20 cellular contexts compared by ENCODE assay signal in the genomic region with DNA sequence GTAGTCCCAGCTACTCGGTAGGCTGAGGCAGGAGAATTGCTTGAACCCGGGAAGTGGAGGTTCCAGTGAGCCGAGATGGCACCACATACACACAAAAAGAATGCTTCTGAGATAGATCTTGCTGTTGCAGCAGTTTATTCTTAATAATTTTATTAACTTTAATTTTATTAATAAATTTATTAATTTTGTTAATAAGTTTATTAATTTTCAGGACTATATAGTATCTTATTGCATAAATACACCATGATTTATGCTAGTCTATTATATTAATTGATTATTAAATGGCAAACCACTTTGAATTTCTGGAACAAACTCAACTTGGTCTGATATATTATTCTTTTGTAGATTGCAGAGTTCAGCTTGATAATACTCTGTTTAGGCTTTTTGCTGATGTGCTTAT.
DNase-seq lines count a peak whose midpoint lies in the region; ATAC-seq, FAIRE-seq and TF ChIP-seq lines count a peak whose summit lies in the region.
"Had no signal": no experiment of that assay in that cellular context is flagged by ENCODE, and none has a peak within 500 bp of the region (broad histone marks: within the 10 kb centered on the region; RNA-seq: fewer than 3 reads in every experiment).

No MANE protein-coding gene starts in this region.

- intact Hi-C loops in kidney (cut with DNase I) (no loop called here), esophagus muscularis mucosa (cut with DNase I) (no loop called here), sciatic nerve (cut with DNase I) (no loop called here)

- no peak for DNase-seq in WTC11 (ENCODE audit: low spot score)
- no peak for DNase-seq in frontal cortex (ENCODE audit: low spot score in 2 of 2)
- no peak for DNase-seq in kidney
- no peak for DNase-seq in esophagus muscularis mucosa (ENCODE audit: extremely low spot score)
- no peak for DNase-seq in sciatic nerve (ENCODE audit: low spot score)
- DNase-seq: AML-193; Caco-2; Calu3; CD4-positive, alpha-beta T cell; CD8-positive, alpha-beta T cell; DMS79 treated with DMSO at 0.1 percent for 48 hours; GF-D8 had no signal

- no peak overlapping the region for H3K27ac ChIP-seq in kidney (ENCODE audit: low read depth in 2 of 2, low read length in 2 of 2)
- H3K27ac ChIP-seq in esophagus muscularis mucosa (replicated peaks in 1 of 4), result no peak overlapping the region
- H3K27ac ChIP-seq: 22Rv1; A549; BLaER1 treated with 17β-estradiol and CSF1 and Interleukin-3, amounts not matched to agents 10 nM and 100 nM; C4-2B had no signal

- H3K4me3 ChIP-seq in kidney (ENCODE audit: low read length in 2 of 2) (no peak overlapping the region), esophagus muscularis mucosa (no peak overlapping the region)
- H3K4me3 ChIP-seq: A549; BLaER1 treated with 17β-estradiol and CSF1 and Interleukin-3, amounts not matched to agents 10 nM and 100 nM had no signal

- FAIRE-seq in frontal cortex (lab: Jason Lieb, UNC), result peak; percentile 19
- peak; percentile 66 for FAIRE-seq in kidney (lab: Jason Lieb, UNC)
- FAIRE-seq: A549, D721Med, GM12891, GM19239 had no signal

- no peak for TF ChIP-seq POLR2A in esophagus muscularis mucosa (IDR thresholded peaks at IDR 0.05; ENCODE audit: low read depth)

- ATAC-seq in WTC11, result no peak
- ATAC-seq in sciatic nerve, result no peak
- ATAC-seq: A549; CD8-positive, alpha-beta T cell had no signal

- CTCF ChIA-PET in WTC11 (lab: Charles Lee), result no interaction called here

- no peaks in the 10 kb centered on the region for H3K27me3 ChIP-seq in esophagus muscularis mucosa
- H3K27me3 ChIP-seq: BLaER1 treated with 17β-estradiol and CSF1 and Interleukin-3, amounts not matched to agents 10 nM and 100 nM had no signal

- POLR2A ChIA-PET in WTC11 (lab: Charles Lee), result no interaction called here

- H3K9me3 ChIP-seq in kidney (ENCODE audit: control insufficient read depth in 1 of 2, low read length in 2 of 2) (peaks cover 3 to 6% of the 10 kb centered on the region in 2 donors), esophagus muscularis mucosa (peaks cover 0 to 8% (median 3%) of the 10 kb centered on the region in 4 donors)
- H3K9me3 ChIP-seq: A549, Caco-2 had no signal

- no peaks in the 10 kb centered on the region for H3K4me1 Mint-ChIP-seq in WTC11
- H3K4me1 Mint-ChIP-seq: B cell had no signal

- H3K36me3 Mint-ChIP-seq in WTC11, result peaks cover 4% of the 10 kb centered on the region; the same call in 1 of the 2 replicates
- H3K36me3 Mint-ChIP-seq: CD8-positive, alpha-beta T cell had no signal

- H3K9ac ChIP-seq in kidney (ENCODE audit: low read length in 2 of 2), result no peak overlapping the region
- H3K9ac ChIP-seq: BLaER1 treated with 17β-estradiol and CSF1 and Interleukin-3, amounts not matched to agents 10 nM and 100 nM had no signal

- H3K4me1 ChIP-seq in kidney (ENCODE audit: control insufficient read depth in 1 of 2, insufficient read depth in 1 of 2, low read depth in 1 of 2, low read length in 2 of 2) (no peaks in the 10 kb centered on the region), esophagus muscularis mucosa (no peaks in the 10 kb centered on the region)
- H3K4me1 ChIP-seq: BLaER1 treated with 17β-estradiol and CSF1 and Interleukin-3, amounts not matched to agents 10 nM and 100 nM; Caco-2 had no signal

- no peak overlapping the region for H3K4me3 Mint-ChIP-seq in WTC11
- H3K4me3 Mint-ChIP-seq: B cell; CD4-positive, alpha-beta T cell; CD8-positive, alpha-beta T cell had no signal

- 100% methylated on average over 3 of the region's 3 CpGs for WGBS in esophagus muscularis mucosa

- H3K27ac Mint-ChIP-seq in WTC11, result no peak overlapping the region
- H3K27ac Mint-ChIP-seq: B cell; CD4-positive, alpha-beta T cell; CD8-positive, alpha-beta T cell had no signal

- H3K36me3 ChIP-seq in kidney (ENCODE audit: control insufficient read depth in 1 of 2, insufficient read depth in 2 of 2, low read length in 2 of 2) (no peaks in the 10 kb centered on the region), esophagus muscularis mucosa (no peaks in the 10 kb centered on the region)
- H3K36me3 ChIP-seq: BLaER1 treated with 17β-estradiol and CSF1 and Interleukin-3, amounts not matched to agents 10 nM and 100 nM had no signal

- H3K9me3 Mint-ChIP-seq in WTC11, result peaks cover 16% of the 10 kb centered on the region
- H3K9me3 Mint-ChIP-seq: CD4-positive, alpha-beta T cell; CD8-positive, alpha-beta T cell had no signal

- TF ChIP-seq CTCF in WTC11 (IDR thresholded peaks at IDR 0.05) (no peak), kidney (IDR thresholded peaks at IDR 0.05; ENCODE audit: borderline replicate concordance, extremely low read depth, insufficient read depth) (no peak), esophagus muscularis mucosa (IDR thresholded peaks at IDR 0.05) (no peak)

- H3K27me3 Mint-ChIP-seq in WTC11 (ENCODE audit: low read depth), result no peaks in the 10 kb centered on the region; the same call in 1 of the 2 replicates
- H3K27me3 Mint-ChIP-seq: CD4-positive, alpha-beta T cell had no signal

- no peak for TF ChIP-seq EP300 in esophagus muscularis mucosa (IDR thresholded peaks at IDR 0.05)

TF ChIP-seq in WTC11, 78 proteins besides CTCF, POLR2A, EP300 and RAD21:
- TF ChIP-seq ATF1 (CRISPR knock-in tag; IDR thresholded peaks at IDR 0.05) (no peak), HMGA2 (CRISPR knock-in tag; IDR thresholded peaks at IDR 0.05) (peak; percentile 77)
TF ChIP-seq in WTC11: peak in this region for 1.
